Comparison of ENCODE assay signal across 2 cellular contexts in genomic region chr21:33968998-33969353, GRCh38.
TF ChIP-seq lines count a peak whose summit lies in the region.

No MANE protein-coding gene starts in this region.

TF ChIP-seq in HepG2, 621 proteins besides CTCF, POLR2A, EP300 and RAD21:
- TF ChIP-seq ZNF136 (CRISPR knock-in tag; IDR thresholded peaks at IDR 0.05; ENCODE audit: low read depth) (no peak), FOXO4 (CRISPR knock-in tag; conservative IDR thresholded peaks at IDR 0.05) (0 out of 2 replicates have a peak, but pooled peaks have one; percentile 34)

TF ChIP-seq in endothelial cell of umbilical vein, 7 proteins besides CTCF, POLR2A, EP300 and RAD21:
- TF ChIP-seq POLR2AphosphoS5 (IDR thresholded peaks at IDR 0.05; ENCODE audit: insufficient read depth, low read depth, low read length), result peak; percentile 14
- no peak for TF ChIP-seq JUN (IDR thresholded peaks at IDR 0.05; ENCODE audit: borderline replicate concordance, insufficient read depth, insufficient read length, low read depth)
- no peak for TF ChIP-seq MYC (IDR thresholded peaks at IDR 0.05; ENCODE audit: low read depth, low read length)
